Comparison of ENCODE assay signal across 1 cellular context in genomic region chr9:115118471-115119156, GRCh38.
TF ChIP-seq lines count a peak whose summit lies in the region.

No MANE protein-coding gene starts in this region.

TF ChIP-seq in HEK293, 187 proteins besides CTCF, POLR2A, EP300 and RAD21 (continued from another document and continues in another):
- TF ChIP-seq ZNF148 (tag by site-specific recombination; IDR thresholded peaks at IDR 0.05; ENCODE audit: borderline replicate concordance), result no peak
- TF ChIP-seq OSR2 (tag by site-specific recombination; IDR thresholded peaks at IDR 0.05), result peak; percentile 98
- TF ChIP-seq IKZF3 (tag by site-specific recombination; IDR thresholded peaks at IDR 0.05), result no peak
- TF ChIP-seq ZFP69B (tag by site-specific recombination; IDR thresholded peaks at IDR 0.05), result 0 out of 2 replicates have a peak, but pooled peaks have one; percentile 29
- no peak for TF ChIP-seq ZNF580 (tag by site-specific recombination; IDR thresholded peaks at IDR 0.05)
- TF ChIP-seq ZSCAN30 (tag by site-specific recombination; IDR thresholded peaks at IDR 0.05), result peak; percentile 27; the same call in 1 of the 2 replicates
- 0 out of 2 replicates have a peak, but pooled peaks have one; percentile 23 for TF ChIP-seq ZEB2 (tag by site-specific recombination; IDR thresholded peaks at IDR 0.05)
- TF ChIP-seq KLF1 (tag by site-specific recombination; IDR thresholded peaks at IDR 0.05), result no peak
- no peak for TF ChIP-seq ZNF37A (tag by site-specific recombination; IDR thresholded peaks at IDR 0.05)
- TF ChIP-seq HOXA7 (CRISPR knock-in tag; IDR thresholded peaks at IDR 0.05; ENCODE audit: borderline replicate concordance), result no peak
- TF ChIP-seq KLF8 (tag by site-specific recombination; IDR thresholded peaks at IDR 0.05), result no peak; the same call in 1 of the 2 replicates
- no peak for TF ChIP-seq ZNF777 (tag by site-specific recombination; IDR thresholded peaks at IDR 0.05; ENCODE audit: borderline replicate concordance)
- no peak for TF ChIP-seq ZNF548 (tag by site-specific recombination; IDR thresholded peaks at IDR 0.05)
- peak; percentile 66; the same call in 1 of the 2 replicates for TF ChIP-seq ZXDB (tag by site-specific recombination; IDR thresholded peaks at IDR 0.05)
- no peak for TF ChIP-seq ZNF223 (tag by site-specific recombination; IDR thresholded peaks at IDR 0.05)
- TF ChIP-seq PRDM2 (tag by site-specific recombination; IDR thresholded peaks at IDR 0.05; ENCODE audit: borderline replicate concordance), result no peak
- no peak for TF ChIP-seq ZBTB26 (tag by site-specific recombination; optimal IDR thresholded peaks at IDR 0.05)
- no peak for TF ChIP-seq ZBTB49 (tag by site-specific recombination; IDR thresholded peaks at IDR 0.05; ENCODE audit: low read depth)
- TF ChIP-seq RBAK (tag by site-specific recombination; IDR thresholded peaks at IDR 0.05), result no peak
- no peak for TF ChIP-seq ZNF518A (tag by site-specific recombination; conservative IDR thresholded peaks at IDR 0.05; ENCODE audit: low read depth)
- no peak for TF ChIP-seq ZNF302 (tag by site-specific recombination; IDR thresholded peaks at IDR 0.05; ENCODE audit: low read depth)
- TF ChIP-seq GLIS2 (tag by site-specific recombination; IDR thresholded peaks at IDR 0.05), result peak; percentile 64
- peak; percentile 62 for TF ChIP-seq ZNF629 (tag by site-specific recombination; IDR thresholded peaks at IDR 0.05)
- no peak; the same call in 1 of the 2 replicates for TF ChIP-seq ZNF639 (tag by site-specific recombination; IDR thresholded peaks at IDR 0.05)
- TF ChIP-seq ZNF610 (tag by site-specific recombination; IDR thresholded peaks at IDR 0.05; ENCODE audit: borderline replicate concordance), result no peak
- TF ChIP-seq ZNF660 (tag by site-specific recombination; IDR thresholded peaks at IDR 0.05), result peak; percentile 77
- no peak for TF ChIP-seq GLI2 (tag by site-specific recombination; IDR thresholded peaks at IDR 0.05; ENCODE audit: borderline replicate concordance, low read depth)
- TF ChIP-seq ZNF555 (tag by site-specific recombination; conservative IDR thresholded peaks at IDR 0.05), result no peak
- peak; percentile 71 for TF ChIP-seq ZBTB8A (tag by site-specific recombination; IDR thresholded peaks at IDR 0.05)
- no peak for TF ChIP-seq HOXD13 (CRISPR knock-in tag; IDR thresholded peaks at IDR 0.05; ENCODE audit: borderline replicate concordance)
- no peak for TF ChIP-seq SP2 (tag by site-specific recombination; IDR thresholded peaks at IDR 0.05)
- no peak; the same call in 1 of the 2 replicates for TF ChIP-seq ZBTB20 (tag by site-specific recombination; IDR thresholded peaks at IDR 0.05)
- no peak for TF ChIP-seq ZNF292 (tag by site-specific recombination; IDR thresholded peaks at IDR 0.05; ENCODE audit: borderline replicate concordance, low read depth)
- TF ChIP-seq ZNF23 (tag by site-specific recombination; IDR thresholded peaks at IDR 0.05; ENCODE audit: borderline replicate concordance), result no peak
- no peak for TF ChIP-seq PBX3 (CRISPR knock-in tag; IDR thresholded peaks at IDR 0.05)
- peak; percentile 95 for TF ChIP-seq BCL6B (tag by site-specific recombination; IDR thresholded peaks at IDR 0.05)
